ENCODE assay signal across 1 cellular context in the genomic region with DNA sequence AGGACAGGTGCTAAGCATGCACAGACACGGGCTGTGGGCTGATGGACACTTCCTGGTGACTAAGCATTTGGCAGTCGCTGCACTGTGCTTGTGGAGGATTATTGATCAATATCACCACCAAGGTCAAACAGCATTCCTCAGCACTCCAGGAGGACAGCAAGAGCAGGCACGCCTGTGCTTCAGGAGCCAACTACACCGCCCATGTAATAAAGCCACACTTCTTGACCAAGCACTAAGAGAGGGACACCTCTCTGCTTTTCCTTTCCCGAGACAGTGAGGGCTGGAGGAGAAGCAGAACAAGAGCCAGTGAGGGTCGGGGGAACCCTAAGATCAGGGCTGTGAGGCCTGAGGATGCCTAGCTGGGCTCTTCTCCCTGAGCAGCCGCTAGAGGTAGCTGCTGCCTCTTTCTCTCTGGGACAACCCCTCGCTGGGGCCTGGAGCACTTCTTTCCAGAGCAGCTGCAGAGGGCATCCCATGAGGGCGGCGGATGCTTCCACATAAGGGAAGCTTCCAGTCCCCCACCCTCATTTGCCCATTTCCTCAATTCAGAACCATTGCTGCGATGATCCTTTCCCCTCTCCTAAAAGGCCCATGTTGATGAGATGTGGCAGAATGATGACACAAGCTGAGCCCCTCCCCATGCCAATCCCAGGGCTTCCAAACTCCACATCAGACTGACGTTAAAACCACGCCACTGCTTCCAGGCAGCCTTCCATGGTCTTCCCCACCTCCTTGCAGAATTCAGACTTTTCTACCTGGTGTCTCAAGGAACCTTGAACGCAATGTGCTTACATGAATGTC.
A peak's percentile ranks its signal among the peaks of the same experiment; 100 is the strongest.
TF ChIP-seq lines count a peak whose summit lies in the region.

No MANE protein-coding gene starts in this region.

TF ChIP-seq in K562, 482 proteins besides CTCF, POLR2A, EP300 and RAD21 (continued from another document):
- TF ChIP-seq SMC3 (conservative IDR thresholded peaks at IDR 0.05; ENCODE audit: insufficient read depth, low read depth, low read length) (peak; percentile 71), SMAD3 (CRISPR knock-in tag; conservative IDR thresholded peaks at IDR 0.05) (no peak), KLF16 (IDR thresholded peaks at IDR 0.05) (peak; percentile 52), HCFC1 (IDR thresholded peaks at IDR 0.05; ENCODE audit: low read depth, low read length) (0 out of 2 replicates have a peak, but pooled peaks have one; percentile 11), EP400 (IDR thresholded peaks at IDR 0.05) (no peak), PRMT5 (CRISPR knock-in tag; IDR thresholded peaks at IDR 0.05) (no peak), SMAD2 (IDR thresholded peaks at IDR 0.05; ENCODE audit: low read depth, low read length) (no peak), NFE2 (IDR thresholded peaks at IDR 0.05; ENCODE audit: low read depth) (peak; percentile 52; the same call in 1 of the 2 replicates), KLF13 (tag; IDR thresholded peaks at IDR 0.05; ENCODE audit: borderline replicate concordance, low read depth) (no peak), SAFB (IDR thresholded peaks at IDR 0.05; ENCODE audit: borderline replicate concordance, low read depth, low read length) (no peak), CEBPG (CRISPR knock-in tag; IDR thresholded peaks at IDR 0.05) (peak; percentile 8; the same call in 1 of the 2 replicates), CEBPG (tag; conservative IDR thresholded peaks at IDR 0.05 in 1 of 2, IDR thresholded peaks at IDR 0.05 in 1 of 2) (no peak)
- TF ChIP-seq, protein P1, sequence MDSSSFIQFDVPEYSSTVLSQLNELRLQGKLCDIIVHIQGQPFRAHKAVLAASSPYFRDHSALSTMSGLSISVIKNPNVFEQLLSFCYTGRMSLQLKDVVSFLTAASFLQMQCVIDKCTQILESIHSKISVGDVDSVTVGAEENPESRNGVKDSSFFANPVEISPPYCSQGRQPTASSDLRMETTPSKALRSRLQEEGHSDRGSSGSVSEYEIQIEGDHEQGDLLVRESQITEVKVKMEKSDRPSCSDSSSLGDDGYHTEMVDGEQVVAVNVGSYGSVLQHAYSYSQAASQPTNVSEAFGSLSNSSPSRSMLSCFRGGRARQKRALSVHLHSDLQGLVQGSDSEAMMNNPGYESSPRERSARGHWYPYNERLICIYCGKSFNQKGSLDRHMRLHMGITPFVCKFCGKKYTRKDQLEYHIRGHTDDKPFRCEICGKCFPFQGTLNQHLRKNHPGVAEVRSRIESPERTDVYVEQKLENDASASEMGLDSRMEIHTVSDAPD (CRISPR knock-in tag; IDR thresholded peaks at IDR 0.05): no peak
- TF ChIP-seq, protein P2, sequence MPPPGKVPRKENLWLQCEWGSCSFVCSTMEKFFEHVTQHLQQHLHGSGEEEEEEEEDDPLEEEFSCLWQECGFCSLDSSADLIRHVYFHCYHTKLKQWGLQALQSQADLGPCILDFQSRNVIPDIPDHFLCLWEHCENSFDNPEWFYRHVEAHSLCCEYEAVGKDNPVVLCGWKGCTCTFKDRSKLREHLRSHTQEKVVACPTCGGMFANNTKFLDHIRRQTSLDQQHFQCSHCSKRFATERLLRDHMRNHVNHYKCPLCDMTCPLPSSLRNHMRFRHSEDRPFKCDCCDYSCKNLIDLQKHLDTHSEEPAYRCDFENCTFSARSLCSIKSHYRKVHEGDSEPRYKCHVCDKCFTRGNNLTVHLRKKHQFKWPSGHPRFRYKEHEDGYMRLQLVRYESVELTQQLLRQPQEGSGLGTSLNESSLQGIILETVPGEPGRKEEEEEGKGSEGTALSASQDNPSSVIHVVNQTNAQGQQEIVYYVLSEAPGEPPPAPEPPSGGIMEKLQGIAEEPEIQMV (tag; conservative IDR thresholded peaks at IDR 0.05; ENCODE audit: low read depth): no peak
- TF ChIP-seq, protein P3, sequence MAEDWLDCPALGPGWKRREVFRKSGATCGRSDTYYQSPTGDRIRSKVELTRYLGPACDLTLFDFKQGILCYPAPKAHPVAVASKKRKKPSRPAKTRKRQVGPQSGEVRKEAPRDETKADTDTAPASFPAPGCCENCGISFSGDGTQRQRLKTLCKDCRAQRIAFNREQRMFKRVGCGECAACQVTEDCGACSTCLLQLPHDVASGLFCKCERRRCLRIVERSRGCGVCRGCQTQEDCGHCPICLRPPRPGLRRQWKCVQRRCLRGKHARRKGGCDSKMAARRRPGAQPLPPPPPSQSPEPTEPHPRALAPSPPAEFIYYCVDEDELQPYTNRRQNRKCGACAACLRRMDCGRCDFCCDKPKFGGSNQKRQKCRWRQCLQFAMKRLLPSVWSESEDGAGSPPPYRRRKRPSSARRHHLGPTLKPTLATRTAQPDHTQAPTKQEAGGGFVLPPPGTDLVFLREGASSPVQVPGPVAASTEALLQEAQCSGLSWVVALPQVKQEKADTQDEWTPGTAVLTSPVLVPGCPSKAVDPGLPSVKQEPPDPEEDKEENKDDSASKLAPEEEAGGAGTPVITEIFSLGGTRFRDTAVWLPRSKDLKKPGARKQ (CRISPR knock-in tag; IDR thresholded peaks at IDR 0.05): no peak
TF ChIP-seq in K562: peak in this region for 21.
